9 cellular contexts compared by ENCODE assay signal in the genomic region with DNA sequence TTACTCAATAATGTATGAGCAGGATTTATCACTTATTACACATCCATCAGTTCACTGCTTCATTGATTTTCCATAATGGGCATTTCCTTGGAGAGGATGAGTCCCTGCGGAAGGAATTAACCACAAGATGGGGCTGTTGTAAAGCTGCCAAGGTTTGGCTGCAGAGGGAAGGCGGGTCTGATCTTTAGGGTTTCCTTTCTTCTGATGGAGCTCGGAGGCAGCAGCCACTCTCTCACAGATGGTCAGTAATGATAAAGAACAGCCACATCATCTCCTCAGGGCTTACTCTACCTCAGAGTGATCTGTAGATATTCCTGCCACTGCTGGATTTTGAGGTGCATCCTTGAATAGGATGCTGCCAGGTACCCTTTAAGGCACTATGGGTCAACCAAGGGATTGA.
DNase-seq lines count a peak whose midpoint lies in the region; ATAC-seq and TF ChIP-seq lines count a peak whose summit lies in the region.
"Had no signal": no experiment of that assay in that cellular context is flagged by ENCODE, and none has a peak within 500 bp of the region (broad histone marks: within the 10 kb centered on the region; RNA-seq: fewer than 3 reads in every experiment).

No MANE protein-coding gene starts in this region.

- peaks cover 19% of the 10 kb centered on the region for H3K79me1 ChIP-seq in mesenchymal stem cell (replicated peaks; ENCODE audit: low read length, poor library complexity, severe bottlenecking)

- H4K8ac ChIP-seq in mesenchymal stem cell (ENCODE audit: low read length), result no peak overlapping the region

- intact Hi-C loops in stomach (cut with DNase I; ENCODE audit: low total_unique reads), result no loop called here

- no peak overlapping the region for H3K14ac ChIP-seq in mesenchymal stem cell (ENCODE audit: low read length in 2 of 2)

- no peak overlapping the region for H3K18ac ChIP-seq in mesenchymal stem cell (ENCODE audit: low read depth in 1 of 2, low read length in 2 of 2)

- H4K91ac ChIP-seq in mesenchymal stem cell (ENCODE audit: low read length), result no peak overlapping the region

- H3K27me3 ChIP-seq in mesenchymal stem cell (ENCODE audit: control insufficient read depth in 1 of 2, insufficient read depth in 1 of 2, low read length in 2 of 2) (no peaks in the 10 kb centered on the region), stomach (no peaks in the 10 kb centered on the region)

- H3K27ac ChIP-seq in mesenchymal stem cell (ENCODE audit: low read length, poor library complexity, severe bottlenecking) (peak overlapping the region; percentile 13), stomach (no peak overlapping the region)

- H3K4ac ChIP-seq in mesenchymal stem cell (ENCODE audit: low read depth in 1 of 2, low read length in 2 of 2), result no peak overlapping the region

- H3K9me3 ChIP-seq in mesenchymal stem cell (ENCODE audit: control insufficient read depth, low read length) (no peaks in the 10 kb centered on the region), stomach (no peaks in the 10 kb centered on the region)

- H2AFZ ChIP-seq in mesenchymal stem cell (ENCODE audit: low read depth, low read length), result no peak overlapping the region

- DNase-seq in NCI-H1436 (lab: John Stamatoyannopoulos, UW) (peak; percentile 31), NCI-H1436 treated with DMSO at 0.1 percent for 48 hours (lab: John Stamatoyannopoulos, UW) (no peak), NCI-H1105 (lab: John Stamatoyannopoulos, UW) (peak; percentile 73), astrocyte of the spinal cord (ENCODE audit: low read depth, low spot score) (peak; percentile 71), mesenchymal stem cell (peak; percentile 65), stomach (no peak)
- no peak for DNase-seq in NK-92 treated with Interleukin-12 subunit alpha and Interleukin-12 subunit beta, amount 100 ng/mL, for 24 hours (lab: John Stamatoyannopoulos, UW)
- DNase-seq: CD4-positive, CD25-positive, alpha-beta regulatory T cell had no signal

- TF ChIP-seq EP300 in stomach (IDR thresholded peaks at IDR 0.05), result no peak

- no peak for ATAC-seq in GM18867 (IDR thresholded peaks at IDR 0.05; ENCODE audit: unreplicated experiment)

- no peak overlapping the region for H2BK15ac ChIP-seq in mesenchymal stem cell (ENCODE audit: low read depth, poor library complexity, severe bottlenecking)

- peak; percentile 65 for TF ChIP-seq CTCF in astrocyte of the spinal cord (IDR thresholded peaks at IDR 0.05; ENCODE audit: low read depth, low read length)
- peak in 3 of 7 experiments; percentile 14 to 21 (median 17) for TF ChIP-seq CTCF in stomach (IDR thresholded peaks at IDR 0.05)

- H3K23ac ChIP-seq in mesenchymal stem cell (ENCODE audit: low read length in 2 of 2), result no peak overlapping the region

- H3K4me3 ChIP-seq in astrocyte of the spinal cord (ENCODE audit: low read depth, low read length) (no peak overlapping the region), mesenchymal stem cell (ENCODE audit: insufficient read depth in 1 of 2, low read depth in 1 of 2, low read length in 2 of 2) (no peak overlapping the region), stomach (no peak overlapping the region)

- no peak for TF ChIP-seq POLR2A in stomach (IDR thresholded peaks at IDR 0.05)

- peak overlapping the region; percentile 14 for H3K9ac ChIP-seq in mesenchymal stem cell (ENCODE audit: low read length)

- peaks cover 8% of the 10 kb centered on the region for H3K4me1 ChIP-seq in mesenchymal stem cell (ENCODE audit: control insufficient read depth, insufficient read depth, low read depth, low read length)
- no peaks in the 10 kb centered on the region for H3K4me1 ChIP-seq in stomach

- H2BK5ac ChIP-seq in mesenchymal stem cell (ENCODE audit: low read depth, low read length, poor library complexity, severe bottlenecking), result no peak overlapping the region

- H2BK120ac ChIP-seq in mesenchymal stem cell (ENCODE audit: low read depth, low read length), result no peak overlapping the region

- in situ Hi-C loops in astrocyte of the spinal cord (cut with HindIII; ENCODE audit: low sequenced_read_pairs), result no loop called here

- WGBS in mesenchymal stem cell, result 30% methylated on average over 3 of the region's 3 CpGs
- 41 to 58% (median 46%) methylated on average over 3 of the region's 3 CpGs for WGBS in stomach, 5 donors

- no peak overlapping the region for H3K4me2 ChIP-seq in mesenchymal stem cell (ENCODE audit: low read length, poor library complexity, severe bottlenecking)

- no peak overlapping the region for H2BK12ac ChIP-seq in mesenchymal stem cell (ENCODE audit: low read length in 2 of 2)

- H3K36me3 ChIP-seq in mesenchymal stem cell (ENCODE audit: control insufficient read depth in 1 of 2, insufficient read depth in 2 of 2, low read depth in 1 of 2, low read length in 2 of 2), result peaks cover 11 to 17% of the 10 kb centered on the region in 2 experiments
- peaks cover 0 to 48% (median 47%) of the 10 kb centered on the region in 4 donors for H3K36me3 ChIP-seq in stomach

- H2AK5ac ChIP-seq in mesenchymal stem cell (ENCODE audit: low read length, severe bottlenecking), result no peak overlapping the region

Comparison
In these comparisons a context has a peak if more than half of its experiments do, and no peak if none do; other contexts are left out.
1. DNase-seq: peak in NCI-H1436 (single experiment), NCI-H1105 (single experiment), astrocyte of the spinal cord (single experiment) and mesenchymal stem cell (single experiment); none in NCI-H1436 treated with DMSO at 0.1 percent for 48 hours (single experiment), stomach (single experiment) and NK-92 treated with Interleukin-12 subunit alpha and Interleukin-12 subunit beta, amount 100 ng/mL, for 24 hours (single experiment).